In genomic region chr7:94888542-94888941, GRCh38 we compare ENCODE assay signal across 11 cellular contexts. TPM values are rescaled to one million over a fixed set of nuclear protein-coding genes. Genes with fewer than 3 reads are reported as not detected.
DNase-seq lines count a peak whose midpoint lies in the region; ATAC-seq and TF ChIP-seq lines count a peak whose summit lies in the region.
"Had no signal": no experiment of that assay in that cellular context is flagged by ENCODE, and none has a peak within 500 bp of the region (broad histone marks: within the 10 kb centered on the region; RNA-seq: fewer than 3 reads in every experiment).

No MANE protein-coding gene starts in this region.

- no peaks in the 10 kb centered on the region for H3K36me3 Mint-ChIP-seq in CD8-positive, alpha-beta memory T cell

- no peaks in the 10 kb centered on the region for H4K20me1 ChIP-seq in SK-N-SH (ENCODE audit: insufficient read depth)

- H3K27ac Mint-ChIP-seq in CD8-positive, alpha-beta memory T cell = no peak overlapping the region

- peaks cover 0 to 3% (median 0%) of the 10 kb centered on the region in 5 donors for H3K9me3 Mint-ChIP-seq in CD8-positive, alpha-beta memory T cell

- TF ChIP-seq RAD21 in SK-N-SH (IDR thresholded peaks at IDR 0.05; ENCODE audit: low read length) = no peak

- no peak overlapping the region for H3K4me2 ChIP-seq in SK-N-SH

- H3K27ac ChIP-seq in SK-N-SH (ENCODE audit: low read depth in 2 of 2, low read length in 1 of 2) = no peak overlapping the region
- no peak overlapping the region for H3K27ac ChIP-seq in upper lobe of right lung
- no peak overlapping the region for H3K27ac ChIP-seq in uterus
- H3K27ac ChIP-seq in CD8-positive, alpha-beta memory T cell (ENCODE audit: low read depth, low read length) = no peak overlapping the region
- H3K27ac ChIP-seq: dorsolateral prefrontal cortex, SK-N-MC had no signal

- H3K4me1 Mint-ChIP-seq in CD8-positive, alpha-beta memory T cell = no peaks in the 10 kb centered on the region

- no peaks in the 10 kb centered on the region for H3K79me2 ChIP-seq in SK-N-SH (ENCODE audit: insufficient read depth)

- in situ Hi-C loops in astrocyte of the cerebellum (cut with HindIII; ENCODE audit: low sequenced_read_pairs) = no loop called here

- no peaks in the 10 kb centered on the region for H3K9me2 ChIP-seq in SK-N-SH

- 11% methylated on average over 5 of the region's 5 CpGs for WGBS in SK-N-SH (ENCODE audit: low lambda C conversion rate)

- CTCF ChIA-PET in SK-N-SH (lab: Yijun Ruan, JAX) = interaction anchor here (1.5 kb wide), 1 partner anchor 358 kb away, joined by 3 read pairs; no protein-coding TSS in a partner anchor
- CTCF ChIA-PET in CD8-positive, alpha-beta memory T cell (lab: Charles Lee) = no interaction called here

- no peaks in the 10 kb centered on the region for H3F3A ChIP-seq in SK-N-SH (replicated peaks; ENCODE audit: insufficient read depth)

- H3K27me3 ChIP-seq in SK-N-SH (ENCODE audit: insufficient read depth) (no peaks in the 10 kb centered on the region), kidney epithelial cell (ENCODE audit: control insufficient read depth, insufficient read depth, low read length) (no peaks in the 10 kb centered on the region), upper lobe of right lung (no peaks in the 10 kb centered on the region), uterus (no peaks in the 10 kb centered on the region)
- H3K27me3 ChIP-seq in CD8-positive, alpha-beta memory T cell (ENCODE audit: insufficient read depth, low read length, poor library complexity, severe bottlenecking) = no peaks in the 10 kb centered on the region
- H3K27me3 ChIP-seq: dorsolateral prefrontal cortex had no signal

- DNase-seq in SK-N-SH (no peak), astrocyte of the cerebellum (ENCODE audit: low read depth) (no peak), kidney epithelial cell (ENCODE audit: low read depth) (no peak), upper lobe of right lung (no peak), uterus (no peak), ecto neural progenitor cell (ENCODE audit: low spot score) (no peak)
- no peak for DNase-seq in CD8-positive, alpha-beta memory T cell
- DNase-seq: dorsolateral prefrontal cortex, midbrain had no signal

- H2AFZ ChIP-seq in SK-N-SH (ENCODE audit: low read depth) = no peak overlapping the region

- H3K36me3 ChIP-seq in SK-N-SH (replicated peaks in 1 of 2; ENCODE audit: control insufficient read depth in 1 of 2, insufficient read depth in 2 of 2, low read length in 1 of 2) (no peaks in the 10 kb centered on the region), kidney epithelial cell (ENCODE audit: control insufficient read depth, insufficient read depth, low read length) (no peaks in the 10 kb centered on the region), upper lobe of right lung (no peaks in the 10 kb centered on the region), uterus (no peaks in the 10 kb centered on the region)
- no peaks in the 10 kb centered on the region for H3K36me3 ChIP-seq in CD8-positive, alpha-beta memory T cell (ENCODE audit: insufficient read depth, low read length)

- TF ChIP-seq POLR2A in uterus (IDR thresholded peaks at IDR 0.05) = no peak

- no peaks in the 10 kb centered on the region for H3K4me1 ChIP-seq in SK-N-SH (ENCODE audit: control insufficient read depth in 1 of 2, insufficient read depth in 2 of 2, low read depth in 1 of 2, low read length in 1 of 2)
- no peaks in the 10 kb centered on the region for H3K4me1 ChIP-seq in upper lobe of right lung
- peaks cover 0 to 4% of the 10 kb centered on the region in 2 donors for H3K4me1 ChIP-seq in uterus
- no peaks in the 10 kb centered on the region for H3K4me1 ChIP-seq in CD8-positive, alpha-beta memory T cell (ENCODE audit: insufficient read depth, low read length)

- no peak overlapping the region for H3K9ac ChIP-seq in SK-N-SH

- intact Hi-C loops in upper lobe of right lung (cut with DNase I) (no loop called here), uterus (cut with DNase I; ENCODE audit: low total_unique reads) (no loop called here)

- ATAC-seq in SK-N-SH treated with all-trans-retinoic acid at 6 μM for 48 hours (no peak), upper lobe of right lung (peak; percentile 73)

- H3K4me3 ChIP-seq in SK-N-SH (ENCODE audit: low read depth in 2 of 2, low read length in 1 of 2) (no peak overlapping the region), astrocyte of the cerebellum (ENCODE audit: low read depth, low read length) (no peak overlapping the region), kidney epithelial cell (ENCODE audit: low read depth, low read length) (no peak overlapping the region), upper lobe of right lung (no peak overlapping the region), uterus (no peak overlapping the region)
- H3K4me3 ChIP-seq in CD8-positive, alpha-beta memory T cell (ENCODE audit: low read length) = no peak overlapping the region
- H3K4me3 ChIP-seq: dorsolateral prefrontal cortex, SK-N-MC had no signal

- POLR2A ChIA-PET in SK-N-SH (lab: Yijun Ruan, JAX) = no interaction called here
- POLR2A ChIA-PET in CD8-positive, alpha-beta memory T cell (lab: Charles Lee) = no interaction called here

- H3K27me3 Mint-ChIP-seq in CD8-positive, alpha-beta memory T cell = peaks cover 4 to 5% of the 10 kb centered on the region in 2 donors

- TF ChIP-seq CTCF in SK-N-SH (IDR thresholded peaks at IDR 0.05) (peak; percentile 16; the same call in 1 of the 2 replicates), astrocyte of the cerebellum (IDR thresholded peaks at IDR 0.05; ENCODE audit: low read depth, low read length, missing control alignments) (peak; percentile 24), kidney epithelial cell (IDR thresholded peaks at IDR 0.05; ENCODE audit: insufficient read depth, low read length, poor library complexity, severe bottlenecking) (peak; percentile 56), upper lobe of right lung (IDR thresholded peaks at IDR 0.05) (peak; percentile 25), uterus (IDR thresholded peaks at IDR 0.05) (peak in 1 of 4 experiments; percentile 7)

- H3K9me3 ChIP-seq in SK-N-SH (no peaks in the 10 kb centered on the region), upper lobe of right lung (no peaks in the 10 kb centered on the region), uterus (no peaks in the 10 kb centered on the region)
- H3K9me3 ChIP-seq in CD8-positive, alpha-beta memory T cell (ENCODE audit: low read length) = no peaks in the 10 kb centered on the region

- no peak for TF ChIP-seq EP300 in SK-N-SH (IDR thresholded peaks at IDR 0.05; ENCODE audit: borderline replicate concordance in 1 of 2, low read depth in 1 of 2, low read length in 1 of 2)

- H3K4me3 Mint-ChIP-seq in CD8-positive, alpha-beta memory T cell = no peak overlapping the region

TF ChIP-seq in SK-N-SH, 30 proteins besides CTCF, POLR2A, EP300 and RAD21 (continues in another document):
- TF ChIP-seq FOSL2 (IDR thresholded peaks at IDR 0.05; ENCODE audit: borderline replicate concordance, low read depth) (no peak), TEAD4 (IDR thresholded peaks at IDR 0.05; ENCODE audit: borderline replicate concordance, insufficient read depth) (no peak), MAX (IDR thresholded peaks at IDR 0.05; ENCODE audit: low read depth) (no peak), USF1 (IDR thresholded peaks at IDR 0.05; ENCODE audit: borderline replicate concordance, low read depth) (no peak), RFX5 (IDR thresholded peaks at IDR 0.05; ENCODE audit: low read length) (no peak), RXRA (IDR thresholded peaks at IDR 0.05; ENCODE audit: borderline replicate concordance, low read depth) (no peak), ELF1 (IDR thresholded peaks at IDR 0.05) (no peak)

TF ChIP-seq in SK-N-SH treated with all-trans-retinoic acid at 6 μM for 48 hours, 23 proteins besides CTCF, POLR2A, EP300 and RAD21:
- TF ChIP-seq CSRNP3 (CRISPR knock-in tag; IDR thresholded peaks at IDR 0.05) (no peak), TOX (CRISPR knock-in tag; IDR thresholded peaks at IDR 0.05; ENCODE audit: borderline replicate concordance) (no peak)

RNA-seq across cellular contexts. Expression of gene PPP1R9A, which starts 18.9 kb away (rescaled TPM):
- 0.30 and 0.58 TPM in 2 replicates for polyA plus RNA-seq in SK-N-SH (2012; rRNA removed)
- 0.37 and 0.40 TPM in 2 replicates for polyA plus RNA-seq in SK-N-SH (2012; cell fraction: cytosol; rRNA removed)
- 1.1 and 2.7 TPM in 2 replicates for polyA plus RNA-seq in SK-N-SH (2012; cell fraction: nucleus; rRNA removed)
- total RNA-seq in kidney epithelial cell (13.3 and 19.9 TPM in 2 replicates), upper lobe of right lung (30.6 TPM), uterus (10 to 100 TPM in 2 of 4 donors, 1 to 10 TPM in 2; 5.3 to 39.6 (median 15.0) TPM)
- under 1 TPM in 1 of 2 experiments, not detected in 1; 0.02 TPM for total RNA-seq in CD8-positive, alpha-beta memory T cell
- not detected for polyA plus RNA-seq in CD8-positive, alpha-beta memory T cell

Comparison
In these comparisons a context has a peak if more than half of its experiments do, and no peak if none do; other contexts are left out.
1. RNA of gene PPP1R9A, which starts 18.9 kb away (total RNA-seq): 30.6 TPM in upper lobe of right lung (single experiment), 5.3 to 39.6 TPM in uterus and 13.3 to 19.9 TPM in kidney epithelial cell; 0.02 TPM in CD8-positive, alpha-beta memory T cell; every median in the first group is over 4 times any median in the second.